In genomic region chr7:139732471-139733167, GRCh38 we compare ENCODE assay signal across 13 cellular contexts. TPM values are rescaled to one million over a fixed set of nuclear protein-coding genes. Genes with fewer than 3 reads are reported as not detected.
DNase-seq lines count a peak whose midpoint lies in the region; ATAC-seq, FAIRE-seq and TF ChIP-seq lines count a peak whose summit lies in the region.
"Had no signal": no experiment of that assay in that cellular context is flagged by ENCODE, and none has a peak within 500 bp of the region (broad histone marks: within the 10 kb centered on the region; RNA-seq: fewer than 3 reads in every experiment).

No MANE protein-coding gene starts in this region.

- no peak overlapping the region for H4K8ac ChIP-seq in H1 (ENCODE audit: extremely low read depth, insufficient read depth, low read length)

- H3K79me2 ChIP-seq in PC-9 (ENCODE audit: low read depth) (peaks cover 17% of the 10 kb centered on the region), H1 (ENCODE audit: control insufficient read depth in 1 of 2, insufficient read depth in 2 of 2, low read length in 2 of 2) (0 out of 4 replicates have a peak, but pooled peaks cover 0 to 5% of the 10 kb centered on the region in 2 experiments)

- TF ChIP-seq RAD21 in H1 (IDR thresholded peaks at IDR 0.05 in 1 of 2, conservative IDR thresholded peaks at IDR 0.05 in 1 of 2; ENCODE audit: low read depth in 2 of 2, low read length in 2 of 2) = no peak

- H3K4me2 ChIP-seq in PC-9 = peak overlapping the region; percentile 76
- H3K4me2 ChIP-seq in H1 (ENCODE audit: insufficient read depth in 1 of 2, low read depth in 2 of 2, low read length in 2 of 2) = no peak overlapping the region

- H3K27me3 Mint-ChIP-seq in activated naive CD4-positive, alpha-beta T cell treated with anti-CD3 and anti-CD28 coated beads, Interleukin-2, amount 10 ng/mL, durations not matched to agents 7 days and 5 days = no peaks in the 10 kb centered on the region
- no peaks in the 10 kb centered on the region for H3K27me3 Mint-ChIP-seq in activated CD4-positive, alpha-beta memory T cell treated with anti-CD3 and anti-CD28 coated beads for 36 hours

- H3K23ac ChIP-seq in H1 (ENCODE audit: insufficient read length) = no peak overlapping the region

- no TSS peak for BruUV-seq in PC-9 (replicated peaks; lab: Mats Ljungman, UMichigan)

- no peak overlapping the region for H2AFZ ChIP-seq in PC-9
- H2AFZ ChIP-seq in H1 (ENCODE audit: low read length) = no peak overlapping the region

- no peak for TF ChIP-seq POLR2A in H1 (IDR thresholded peaks at IDR 0.05; ENCODE audit: control extremely low read depth in 1 of 2, low read depth in 2 of 2, low read length in 2 of 2)

- no peak for DNase-seq in PC-9
- no peak for DNase-seq in H1 (ENCODE audit: low read depth in 1 of 2, low spot score in 2 of 2)
- DNase-seq in lower lobe of right lung = no peak
- DNase-seq in activated naive CD4-positive, alpha-beta T cell treated with anti-CD3 and anti-CD28 coated beads, Interleukin-2, amount 10 ng/mL, durations not matched to agents 7 days and 5 days = no peak
- DNase-seq in HCEC 1CT = no peak
- no peak for DNase-seq in NCI-H510A (lab: John Stamatoyannopoulos, UW)
- no peak for DNase-seq in activated CD4-positive, alpha-beta memory T cell treated with anti-CD3 and anti-CD28 coated beads for 36 hours
- DNase-seq: activated CD4-positive, alpha-beta T cell treated with anti-CD3 and anti-CD28 coated beads, Interleukin-2, amount 50 U/mL, for 1 hour; activated naive CD4-positive, alpha-beta T cell treated with anti-CD3 and anti-CD28 coated beads, Interleukin-2, amount 50 U/mL, for 16 hours; effector CD4-positive, alpha-beta T cell; nephron progenitor cell had no signal

- no peak overlapping the region for H2BK20ac ChIP-seq in H1 (ENCODE audit: low read length)

- H3K4me3 Mint-ChIP-seq in activated naive CD4-positive, alpha-beta T cell treated with anti-CD3 and anti-CD28 coated beads, Interleukin-2, amount 10 ng/mL, durations not matched to agents 7 days and 5 days = no peak overlapping the region
- no peak overlapping the region for H3K4me3 Mint-ChIP-seq in activated CD4-positive, alpha-beta memory T cell treated with anti-CD3 and anti-CD28 coated beads for 36 hours
- H3K4me3 Mint-ChIP-seq: nephron progenitor cell had no signal

- CTCF ChIA-PET in PC-9 (lab: Charles Lee) = no interaction called here
- CTCF ChIA-PET in H1 (lab: Charles Lee; ENCODE audit: partially characterized antibody) = interaction anchor here (0.9 to 1.4 kb wide), 5 partner anchors 10 to 270 kb away, joined by 3 to 6 read pairs (median 3); no protein-coding TSS in a partner anchor
- CTCF ChIA-PET in activated naive CD4-positive, alpha-beta T cell treated with anti-CD3 and anti-CD28 coated beads, Interleukin-2, amount 10 ng/mL, durations not matched to agents 7 days and 5 days (lab: Charles Lee) = no interaction called here
- CTCF ChIA-PET in activated CD4-positive, alpha-beta memory T cell treated with anti-CD3 and anti-CD28 coated beads for 36 hours (lab: Charles Lee) = interaction anchor here (1.0 kb wide), 2 partner anchors 17 to 87 kb away, joined by 3 to 4 read pairs; no protein-coding TSS in a partner anchor

- no peak overlapping the region for H2AK5ac ChIP-seq in H1 (ENCODE audit: low read depth, low read length)

- no peak overlapping the region for H2BK5ac ChIP-seq in H1 (ENCODE audit: low read depth, low read length)

- H3K23me2 ChIP-seq in H1 (ENCODE audit: low read depth, low read length) = no peaks in the 10 kb centered on the region

- TF ChIP-seq EP300 in H1 (IDR thresholded peaks at IDR 0.05; ENCODE audit: borderline replicate concordance in 1 of 2, low read depth in 2 of 2, low read length in 2 of 2) = no peak

- TF ChIP-seq CTCF in PC-9 (conservative IDR thresholded peaks at IDR 0.05) (no peak), H1 (IDR thresholded peaks at IDR 0.05; ENCODE audit: control extremely low read depth in 1 of 3, insufficient read depth in 1 of 3, low read depth in 1 of 3, low read length in 3 of 3) (no peak), lower lobe of right lung (IDR thresholded peaks at IDR 0.05) (no peak)

- H3K27ac ChIP-seq in PC-9 (no peak overlapping the region), H1 (ENCODE audit: low read depth, low read length) (no peak overlapping the region), lower lobe of right lung (peak overlapping the region; percentile 81), thymus (ENCODE audit: low read depth) (peak overlapping the region; percentile 89)

- H4K20me1 ChIP-seq in PC-9 (ENCODE audit: insufficient read depth) (no peaks in the 10 kb centered on the region), H1 (replicated peaks in 1 of 2; ENCODE audit: control insufficient read depth in 1 of 2, insufficient read depth in 2 of 2, low read length in 2 of 2) (no peaks in the 10 kb centered on the region)

- 93% methylated on average over 2 of the region's 2 CpGs; no CpG with 5 or more reads in 1 of the 2 experiments for WGBS in H1 (ENCODE audit: extremely low coverage in 1 of 2, insufficient coverage in 1 of 2, insufficient read length in 1 of 2, insufficient replicate concordance in 2 of 2, low coverage in 1 of 2, low lambda C conversion rate in 2 of 2, missing lambda C conversion rate in 1 of 2), 2 experiments
- 96% methylated on average over 2 of the region's 2 CpGs for WGBS in thymus

- no peaks in the 10 kb centered on the region for H3K9me2 ChIP-seq in PC-9 (ENCODE audit: insufficient read depth)

- H3K27ac Mint-ChIP-seq in activated naive CD4-positive, alpha-beta T cell treated with anti-CD3 and anti-CD28 coated beads, Interleukin-2, amount 10 ng/mL, durations not matched to agents 7 days and 5 days = no peak overlapping the region
- H3K27ac Mint-ChIP-seq in activated CD4-positive, alpha-beta memory T cell treated with anti-CD3 and anti-CD28 coated beads for 36 hours = no peak overlapping the region

- intact Hi-C loops in PC-9 (cut with micrococcal nuclease; ENCODE audit: unreplicated experiment) (loop anchor here (2.0 kb wide), 1 partner anchor 38 kb away; no protein-coding TSS in a partner anchor), lower lobe of right lung (cut with DNase I) (no loop called here)
- intact Hi-C loops in activated CD4-positive, alpha-beta memory T cell treated with anti-CD3 and anti-CD28 coated beads for 36 hours (cut with micrococcal nuclease) = loop anchor here (5.0 kb wide), 1 partner anchor 50 kb away; no protein-coding TSS in a partner anchor

- no peak overlapping the region for H3K56ac ChIP-seq in H1 (replicated peaks; ENCODE audit: insufficient read length, low read depth, low read length)

- H3K27me3 ChIP-seq in PC-9 (ENCODE audit: insufficient read depth, low read depth) = no peaks in the 10 kb centered on the region
- H3K27me3 ChIP-seq in H1 (replicated peaks in 1 of 4; ENCODE audit: control insufficient read depth in 3 of 4, extremely low read depth in 1 of 4, insufficient read depth in 3 of 4, low read length in 3 of 4) = no peaks in the 10 kb centered on the region
- H3K27me3 ChIP-seq in lower lobe of right lung (ENCODE audit: low read depth) = no peaks in the 10 kb centered on the region
- H3K27me3 ChIP-seq in thymus (ENCODE audit: control insufficient read depth, insufficient read depth) = no peaks in the 10 kb centered on the region

- peaks cover 38% of the 10 kb centered on the region for H3K4me1 Mint-ChIP-seq in activated naive CD4-positive, alpha-beta T cell treated with anti-CD3 and anti-CD28 coated beads, Interleukin-2, amount 10 ng/mL, durations not matched to agents 7 days and 5 days
- peaks cover 44% of the 10 kb centered on the region for H3K4me1 Mint-ChIP-seq in activated CD4-positive, alpha-beta memory T cell treated with anti-CD3 and anti-CD28 coated beads for 36 hours (ENCODE audit: low read depth)

- no peak for FAIRE-seq in H1 (lab: Jason Lieb, UNC)
- FAIRE-seq: GM19239 had no signal

- no peak overlapping the region for H4K5ac ChIP-seq in H1 (ENCODE audit: insufficient read length, low read depth, low read length)

- H3K4me3 ChIP-seq in PC-9 (peak overlapping the region; percentile 36; the same call in 1 of the 2 replicates), H1 (ENCODE audit: extremely low read depth in 1 of 4, insufficient read depth in 2 of 4, low read depth in 3 of 4, low read length in 4 of 4) (no peak overlapping the region), lower lobe of right lung (no peak overlapping the region), thymus (ENCODE audit: low read length) (peak overlapping the region; percentile 43)

- H3F3A ChIP-seq in PC-9 (ENCODE audit: insufficient read depth, low read depth) = peaks cover 6% of the 10 kb centered on the region; the same call in 1 of the 2 replicates

- H3K36me3 Mint-ChIP-seq in activated naive CD4-positive, alpha-beta T cell treated with anti-CD3 and anti-CD28 coated beads, Interleukin-2, amount 10 ng/mL, durations not matched to agents 7 days and 5 days = peaks cover 12% of the 10 kb centered on the region
- H3K36me3 Mint-ChIP-seq in activated CD4-positive, alpha-beta memory T cell treated with anti-CD3 and anti-CD28 coated beads for 36 hours = peaks cover 8% of the 10 kb centered on the region

- ATAC-seq in lower lobe of right lung = peak; percentile 46 to 59

- H3K9ac ChIP-seq in H1 (replicated peaks in 1 of 4; ENCODE audit: extremely low read depth in 1 of 4, low read depth in 3 of 4, low read length in 3 of 4) = no peak overlapping the region

- H2BK120ac ChIP-seq in H1 (replicated peaks; ENCODE audit: low read depth, low read length) = no peak overlapping the region

- H3K4me1 ChIP-seq in PC-9 (replicated peaks; ENCODE audit: insufficient read depth) = peaks cover 15% of the 10 kb centered on the region
- H3K4me1 ChIP-seq in H1 (replicated peaks in 1 of 4; ENCODE audit: control insufficient read depth in 3 of 4, insufficient read depth in 4 of 4, low read length in 3 of 4) = peaks cover 0 to 3% (median 0%) of the 10 kb centered on the region in 4 experiments; a peak in 1 of 7 replicates
- H3K4me1 ChIP-seq in lower lobe of right lung = peaks cover 63% of the 10 kb centered on the region
- peaks cover 45% of the 10 kb centered on the region for H3K4me1 ChIP-seq in thymus (ENCODE audit: control insufficient read depth, insufficient read depth, low read length)

- H3K79me1 ChIP-seq in H1 (ENCODE audit: low read depth, low read length) = peaks cover 4% of the 10 kb centered on the region; the same call in 1 of the 2 replicates

- POLR2A ChIA-PET in PC-9 (lab: Charles Lee; ENCODE audit: unreplicated experiment) = interaction anchor here (0.6 kb wide), 1 partner anchor 798 kb away, joined by 5 read pairs; no protein-coding TSS in a partner anchor
- POLR2A ChIA-PET in H1 (lab: Charles Lee; ENCODE audit: partially characterized antibody) = no interaction called here
- POLR2A ChIA-PET in activated CD4-positive, alpha-beta memory T cell treated with anti-CD3 and anti-CD28 coated beads for 36 hours (lab: Charles Lee) = no interaction called here

- H3K18ac ChIP-seq in H1 (ENCODE audit: extremely low read depth, low read length) = no peak overlapping the region

- H3K9me3 Mint-ChIP-seq in activated naive CD4-positive, alpha-beta T cell treated with anti-CD3 and anti-CD28 coated beads, Interleukin-2, amount 10 ng/mL, durations not matched to agents 7 days and 5 days = no peaks in the 10 kb centered on the region
- H3K9me3 Mint-ChIP-seq in activated CD4-positive, alpha-beta memory T cell treated with anti-CD3 and anti-CD28 coated beads for 36 hours = peaks cover 3% of the 10 kb centered on the region

- H4K91ac ChIP-seq in H1 (replicated peaks; ENCODE audit: insufficient read length, low read length) = no peak overlapping the region

- H3K14ac ChIP-seq in H1 (ENCODE audit: insufficient read length) = no peak overlapping the region

- H3K4ac ChIP-seq in H1 (replicated peaks; ENCODE audit: insufficient read length, low read depth, low read length) = no peak overlapping the region

- H3K9me3 ChIP-seq in PC-9 (ENCODE audit: insufficient read depth, low read depth) (no peaks in the 10 kb centered on the region; the same call in 1 of the 2 replicates), H1 (ENCODE audit: insufficient read depth in 2 of 2, low read depth in 1 of 2, low read length in 1 of 2) (no peaks in the 10 kb centered on the region), lower lobe of right lung (no peaks in the 10 kb centered on the region), thymus (ENCODE audit: control insufficient read depth) (no peaks in the 10 kb centered on the region)

- H2BK12ac ChIP-seq in H1 (ENCODE audit: low read depth, low read length) = no peak overlapping the region

- H2BK15ac ChIP-seq in H1 (ENCODE audit: low read length) = no peak overlapping the region

- H3K36me3 ChIP-seq in PC-9 (ENCODE audit: low read depth) (no peaks in the 10 kb centered on the region), H1 (ENCODE audit: control insufficient read depth in 2 of 4, insufficient read depth in 4 of 4, low read length in 3 of 4) (no peaks in the 10 kb centered on the region), lower lobe of right lung (no peaks in the 10 kb centered on the region), thymus (ENCODE audit: control insufficient read depth, insufficient read depth) (peaks cover 3% of the 10 kb centered on the region)

RNA-seq across cellular contexts. Expression of gene HIPK2, which starts 45.2 kb away (rescaled TPM):
- total RNA-seq in PC-9 (2021) (23.9 and 35.2 TPM in 2 replicates), lower lobe of right lung (81.0 TPM)
- 24.3 and 24.4 TPM in 2 replicates for total RNA-seq in H1 (2021; fragmentation: NEBNext Ultra II Directional; extraction: Animal tissue kit (Norgen Biotek cat#: 25700))
- polyA plus RNA-seq in H1 (2011; rRNA removed) (8.3 and 10.0 TPM in 2 replicates), thymus (5.8 TPM)
- 4.9 TPM for polyA plus RNA-seq in H1 (2011; cell fraction: cytosol; rRNA removed)
- polyA plus RNA-seq in H1 (2011; cell fraction: nucleus; rRNA removed) = 18.0 TPM
- 7.7 to 10.0 TPM (median 8.5 TPM) in 4 replicates for polyA plus RNA-seq in H1 (2012, experiment 1 of 2)
- 1.1 TPM for polyA plus RNA-seq in H1 (2012, experiment 2 of 2)
- 9.4 TPM for polyA plus RNA-seq in H1 (2013, experiment 1 of 2)
- 8.2 TPM for polyA plus RNA-seq in H1 (2013, experiment 2 of 2)
- 21.8 and 24.1 TPM in 2 replicates for polyA minus RNA-seq in H1 (2011; rRNA and poly(A)+ RNA removed)
- polyA minus RNA-seq in H1 (2011; cell fraction: cytosol; rRNA and poly(A)+ RNA removed) = 10.6 TPM
- polyA minus RNA-seq in H1 (2011; cell fraction: nucleus; rRNA and poly(A)+ RNA removed) = 16.7 TPM
- total RNA-seq in activated CD4-positive, alpha-beta memory T cell treated with anti-CD3 and anti-CD28 coated beads for 36 hours = 10 to 100 TPM; 18.9 to 19.1 TPM

Comparison
In these comparisons a context has a peak if more than half of its experiments do, and no peak if none do; other contexts are left out.
1. H3K27ac ChIP-seq: peak in lower lobe of right lung (single experiment) and thymus (single experiment); none in PC-9 (single experiment) and H1 (single experiment).
2. H3K4me3 ChIP-seq: peak in PC-9 (single experiment) and thymus (single experiment); none in H1 (0 of 4) and lower lobe of right lung (single experiment).
3. CTCF ChIA-PET loops: an anchor here in H1 (0.9 to 1.4 kb wide) and activated CD4-positive, alpha-beta memory T cell treated with anti-CD3 and anti-CD28 coated beads for 36 hours (1.0 kb wide); none called in PC-9 and activated naive CD4-positive, alpha-beta T cell treated with anti-CD3 and anti-CD28 coated beads, Interleukin-2, amount 10 ng/mL, durations not matched to agents 7 days and 5 days.